ENCODE assay signal across 8 cellular contexts in genomic region chr4:127965062-127965802, GRCh38.
A peak's percentile ranks its signal among the peaks of the same experiment; 100 is the strongest.
DNase-seq lines count a peak whose midpoint lies in the region; ATAC-seq lines count a peak whose summit lies in the region.

Gene ABHD18, plus strand, starts transcription at chr4:127965406. Its CDS starts 17,550 bp downstream, at chr4:127982956.
Gene MFSD8, minus strand, starts transcription at chr4:127965173. Its CDS starts 40 bp downstream, at chr4:127965133.

- H3K36me3 ChIP-seq in BLaER1 treated with 17β-estradiol and CSF1 and Interleukin-3, amounts not matched to agents 10 nM and 100 nM = peaks cover 0 to 26% (median 12%) of the 10 kb centered on the region in 11 experiments; a peak in 13 of 22 replicates

- no peaks in the 10 kb centered on the region for H3K27me3 ChIP-seq in BLaER1 treated with 17β-estradiol and CSF1 and Interleukin-3, amounts not matched to agents 10 nM and 100 nM

- H3K4me1 ChIP-seq in BLaER1 treated with 17β-estradiol and CSF1 and Interleukin-3, amounts not matched to agents 10 nM and 100 nM = peaks cover 24 to 46% (median 34%) of the 10 kb centered on the region in 10 experiments

- peak within 1 kb of the TSS; percentile 75 to 96 (median 85) for H3K4me2 ChIP-seq in BLaER1 treated with 17β-estradiol and CSF1 and Interleukin-3, amounts not matched to agents 10 nM and 100 nM

- ATAC-seq in HG03460 (IDR thresholded peaks at IDR 0.05; ENCODE audit: unreplicated experiment) = peak; percentile 94

- peak within 1 kb of the TSS; percentile 82 to 91 (median 88) for H3K27ac ChIP-seq in BLaER1 treated with 17β-estradiol and CSF1 and Interleukin-3, amounts not matched to agents 10 nM and 100 nM
- H3K27ac ChIP-seq in cingulate gyrus (ENCODE audit: low read depth, low read length) = peak within 1 kb of the TSS; percentile 79

- peak within 1 kb of the TSS; percentile 81 to 98 (median 87) for H3K4me3 ChIP-seq in BLaER1 treated with 17β-estradiol and CSF1 and Interleukin-3, amounts not matched to agents 10 nM and 100 nM

- H3K9me3 ChIP-seq in BLaER1 treated with 17β-estradiol and CSF1 and Interleukin-3, amounts not matched to agents 10 nM and 100 nM (replicated peaks in 1 of 11) = no peaks in the 10 kb centered on the region; a peak in 1 of 22 replicates

- peak; percentile 71 for DNase-seq in GM19240 (ENCODE audit: insufficient read length, low spot score)
- peak; percentile 72 for DNase-seq in NCI-H524 treated with DMSO at 0.1 percent for 48 hours (lab: John Stamatoyannopoulos, UW)
- peak; percentile 99 for DNase-seq in activated CD4-positive, alpha-beta T cell treated with anti-CD3 and anti-CD28 coated beads for 4 hours
- peak; percentile 97 for DNase-seq in kidney glomerular epithelial cell (lab: John Stamatoyannopoulos, UW)
- DNase-seq in stimulated activated CD4-positive, alpha-beta T cell treated with anti-CD3 and anti-CD28 coated beads, Interleukin-1b, Interleukin-23, amount 100 ng/mL, for 1 hour (ENCODE audit: low read depth in 2 of 2) = peak; percentile 93 to 97

- peak within 1 kb of the TSS; percentile 83 to 94 (median 91) for H3K9ac ChIP-seq in BLaER1 treated with 17β-estradiol and CSF1 and Interleukin-3, amounts not matched to agents 10 nM and 100 nM

- peaks cover 0 to 72% (median 17%) of the 10 kb centered on the region in 11 experiments; a peak in 13 of 22 replicates for H4K20me1 ChIP-seq in BLaER1 treated with 17β-estradiol and CSF1 and Interleukin-3, amounts not matched to agents 10 nM and 100 nM

Comparison
In these comparisons a context has a peak if more than half of its experiments do, and no peak if none do; other contexts are left out.
1. Peak in every context shown above with its lines: DNase-seq, ATAC-seq, H3K4me3 ChIP-seq and H3K27ac ChIP-seq.